In genomic region chr6:114344216-114344970, GRCh38 we compare ENCODE assay signal across 1 cellular context.
TF ChIP-seq lines count a peak whose summit lies in the region.

No MANE protein-coding gene starts in this region.

TF ChIP-seq in endothelial cell of umbilical vein, 7 proteins besides CTCF, POLR2A, EP300 and RAD21:
- no peak for TF ChIP-seq FOS (IDR thresholded peaks at IDR 0.05; ENCODE audit: borderline replicate concordance, insufficient read depth, low read length)
- no peak for TF ChIP-seq EZH2 (IDR thresholded peaks at IDR 0.05; ENCODE audit: borderline replicate concordance, low read depth, low read length, severe bottlenecking)
- no peak for TF ChIP-seq JUN (IDR thresholded peaks at IDR 0.05; ENCODE audit: borderline replicate concordance, insufficient read depth, insufficient read length, low read depth)
- TF ChIP-seq MAX (IDR thresholded peaks at IDR 0.05; ENCODE audit: insufficient read depth, insufficient read length) = no peak
- TF ChIP-seq GATA2 (IDR thresholded peaks at IDR 0.05; ENCODE audit: insufficient read depth, insufficient read length, low read depth, low read length) = no peak
- no peak for TF ChIP-seq POLR2AphosphoS5 (IDR thresholded peaks at IDR 0.05; ENCODE audit: insufficient read depth, low read depth, low read length)
- TF ChIP-seq MYC (IDR thresholded peaks at IDR 0.05; ENCODE audit: low read depth, low read length) = no peak
